13 cellular contexts compared by ENCODE assay signal in the genomic region with DNA sequence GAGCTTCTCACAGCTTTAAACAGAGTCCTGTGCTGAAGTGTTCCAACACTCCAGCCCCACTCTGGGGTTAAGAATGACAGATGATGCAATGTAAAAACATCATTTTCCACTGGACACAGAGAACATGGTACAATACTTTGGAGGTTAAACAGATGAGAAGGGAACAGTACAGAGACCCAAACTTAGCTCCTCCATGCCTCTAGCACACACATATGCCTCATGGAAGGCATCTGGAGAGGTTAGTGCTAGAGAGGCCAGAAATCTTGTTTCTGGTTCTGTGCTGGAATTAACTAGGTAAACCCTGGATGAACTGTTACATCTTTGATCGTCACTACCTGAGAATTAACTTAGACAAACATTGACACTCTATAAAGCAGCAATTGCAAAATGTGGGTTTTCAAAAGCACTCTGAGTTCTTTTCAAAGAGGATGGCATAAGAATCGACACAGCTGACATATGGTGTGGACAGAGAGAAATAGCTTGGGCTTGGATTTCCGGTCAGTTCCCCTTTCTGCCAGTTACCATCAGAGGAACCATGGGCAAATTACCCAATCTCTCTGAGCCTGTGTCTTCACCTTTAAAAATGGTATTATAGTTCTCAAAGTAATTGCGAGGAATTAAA.
DNase-seq lines count a peak whose midpoint lies in the region; ATAC-seq and TF ChIP-seq lines count a peak whose summit lies in the region.
"Had no signal": no experiment of that assay in that cellular context is flagged by ENCODE, and none has a peak within 500 bp of the region (broad histone marks: within the 10 kb centered on the region; RNA-seq: fewer than 3 reads in every experiment).

No MANE protein-coding gene starts in this region.

- TF ChIP-seq POLR2A in esophagus muscularis mucosa (IDR thresholded peaks at IDR 0.05; ENCODE audit: low read depth) (no peak), upper lobe of left lung (IDR thresholded peaks at IDR 0.05) (no peak)

- WGBS in esophagus muscularis mucosa, result 66% methylated on average over 4 of the region's 4 CpGs
- WGBS in upper lobe of left lung, 2 donors, result 48 to 76% methylated on average over 4 of the region's 4 CpGs

- TF ChIP-seq CTCF in esophagus muscularis mucosa (IDR thresholded peaks at IDR 0.05) (no peak), upper lobe of left lung (IDR thresholded peaks at IDR 0.05) (no peak)

- H3K27me3 ChIP-seq in esophagus muscularis mucosa (no peaks in the 10 kb centered on the region), muscle layer of colon (ENCODE audit: control insufficient read depth in 1 of 2, insufficient read depth in 2 of 2, low read length in 2 of 2) (no peaks in the 10 kb centered on the region), upper lobe of left lung (no peaks in the 10 kb centered on the region)

- peaks cover 13 to 92% (median 67%) of the 10 kb centered on the region in 4 donors for H3K4me1 ChIP-seq in esophagus muscularis mucosa
- peaks cover 62% of the 10 kb centered on the region for H3K4me1 ChIP-seq in muscle layer of colon (ENCODE audit: insufficient read depth, low read length)
- peaks cover 0 to 12% (median 5%) of the 10 kb centered on the region in 4 donors for H3K4me1 ChIP-seq in upper lobe of left lung

- H3K27ac ChIP-seq in esophagus muscularis mucosa (replicated peaks in 1 of 4) (peak overlapping the region; percentile 84 to 86 (median 84)), muscle layer of colon (ENCODE audit: low read depth, low read length) (peak overlapping the region; percentile 79), upper lobe of left lung (peak overlapping the region; percentile 68 to 86 (median 78))

- DNase-seq in NOMO-1 (lab: John Stamatoyannopoulos, UW; ENCODE audit: unreplicated experiment in 2 of 2), result peak; percentile 17 to 52
- no peak for DNase-seq in NOMO-1 treated with dmso at 0.1 percent for 144 hours (lab: John Stamatoyannopoulos, UW; ENCODE audit: unreplicated experiment)
- DNase-seq in esophagus muscularis mucosa (ENCODE audit: extremely low spot score), result no peak
- peak in 1 of 2 donors; percentile 44 for DNase-seq in upper lobe of left lung
- DNase-seq in NCI-H1105 (lab: John Stamatoyannopoulos, UW), result no peak
- no peak for DNase-seq in HPDE6-E6E7 (ENCODE audit: extremely low spot score)
- DNase-seq: 8988T; activated CD4-positive, alpha-beta T cell treated with anti-CD3 and anti-CD28 coated beads, Interleukin-2, amount 50 U/mL, for 48 hours; DMS153; naive thymus-derived CD4-positive, alpha-beta T cell; NCI-H69 had no signal

- H3K4me3 ChIP-seq in esophagus muscularis mucosa, result no peak overlapping the region
- H3K4me3 ChIP-seq in muscle layer of colon (ENCODE audit: low read depth in 1 of 2, low read length in 2 of 2), result no peak overlapping the region
- H3K4me3 ChIP-seq in upper lobe of left lung, result no peak overlapping the region

- H3K36me3 ChIP-seq in esophagus muscularis mucosa (no peaks in the 10 kb centered on the region), muscle layer of colon (ENCODE audit: insufficient read depth, low read length) (no peaks in the 10 kb centered on the region), upper lobe of left lung (no peaks in the 10 kb centered on the region)

- ATAC-seq in upper lobe of left lung (ENCODE audit: low FRiP score in 2 of 2), result peak; percentile 44 to 64
- no peak for ATAC-seq in HG02642 (IDR thresholded peaks at IDR 0.05; ENCODE audit: poor library complexity, unreplicated experiment)
- ATAC-seq: naive thymus-derived CD4-positive, alpha-beta T cell had no signal

- no peaks in the 10 kb centered on the region for H3K9me3 ChIP-seq in esophagus muscularis mucosa
- no peaks in the 10 kb centered on the region for H3K9me3 ChIP-seq in muscle layer of colon (ENCODE audit: low read length)
- no peaks in the 10 kb centered on the region for H3K9me3 ChIP-seq in upper lobe of left lung

- TF ChIP-seq EP300 in esophagus muscularis mucosa (IDR thresholded peaks at IDR 0.05) (peak; percentile 19), upper lobe of left lung (IDR thresholded peaks at IDR 0.05) (peak; percentile 14 to 81 (median 48))

- no peak overlapping the region for H3K9ac ChIP-seq in muscle layer of colon (ENCODE audit: low read length)

- intact Hi-C loops in esophagus muscularis mucosa (cut with DNase I), result no loop called here

Comparison
In these comparisons a context has a peak if more than half of its experiments do, and no peak if none do; other contexts are left out.
1. DNase-seq: peak in NOMO-1 (2 of 2); none in NOMO-1 treated with dmso at 0.1 percent for 144 hours (single experiment), esophagus muscularis mucosa (single experiment), NCI-H1105 (single experiment) and HPDE6-E6E7 (single experiment).
2. Peak in every context shown above with its lines, with median percentiles within 50 percentile points of each other: H3K27ac ChIP-seq.